Comparison of ENCODE assay signal across 14 cellular contexts in genomic region chr18:2588666-2589344, GRCh38. TPM values are rescaled to one million over a fixed set of nuclear protein-coding genes. Genes with fewer than 3 reads are reported as not detected.
DNase-seq lines count a peak whose midpoint lies in the region; ATAC-seq and TF ChIP-seq lines count a peak whose summit lies in the region.
"Had no signal": no experiment of that assay in that cellular context is flagged by ENCODE, and none has a peak within 500 bp of the region (broad histone marks: within the 10 kb centered on the region; RNA-seq: fewer than 3 reads in every experiment).

No MANE protein-coding gene starts in this region.

- ATAC-seq in foreskin keratinocyte: no peak
- no peak for ATAC-seq in HG03521 (IDR thresholded peaks at IDR 0.05; ENCODE audit: unreplicated experiment)
- ATAC-seq: WTC11 had no signal

- CTCF ChIA-PET in activated CD4-positive, alpha-beta memory T cell treated with anti-CD3 and anti-CD28 coated beads for 36 hours (lab: Charles Lee): interaction anchor here (0.7 to 1.3 kb wide), 2 partner anchors 66 to 1538 kb away, joined by 3 to 4 read pairs; no protein-coding TSS in a partner anchor

- no peaks in the 10 kb centered on the region for H3K36me3 Mint-ChIP-seq in activated naive CD4-positive, alpha-beta T cell treated with anti-CD3 and anti-CD28 coated beads, Interleukin-2, amount 50 U/mL, for 24 hours
- peaks cover 62% of the 10 kb centered on the region for H3K36me3 Mint-ChIP-seq in activated CD4-positive, alpha-beta memory T cell treated with anti-CD3 and anti-CD28 coated beads for 36 hours

- peak overlapping the region; percentile 99 for H3K27ac Mint-ChIP-seq in activated naive CD4-positive, alpha-beta T cell treated with anti-CD3 and anti-CD28 coated beads, Interleukin-2, amount 50 U/mL, for 24 hours
- peak overlapping the region; percentile 79 for H3K27ac Mint-ChIP-seq in activated CD4-positive, alpha-beta memory T cell treated with anti-CD3 and anti-CD28 coated beads for 36 hours
- H3K27ac Mint-ChIP-seq: WTC11 had no signal

- H3K4me1 Mint-ChIP-seq in activated naive CD4-positive, alpha-beta T cell treated with anti-CD3 and anti-CD28 coated beads, Interleukin-2, amount 50 U/mL, for 24 hours: peaks cover 61% of the 10 kb centered on the region
- peaks cover 37% of the 10 kb centered on the region for H3K4me1 Mint-ChIP-seq in activated CD4-positive, alpha-beta memory T cell treated with anti-CD3 and anti-CD28 coated beads for 36 hours (ENCODE audit: low read depth)
- H3K4me1 Mint-ChIP-seq: WTC11 had no signal

- DNase-seq in activated naive CD4-positive, alpha-beta T cell treated with anti-CD3 and anti-CD28 coated beads, Interleukin-2, amount 50 U/mL, for 16 hours: no peak
- no peak for DNase-seq in activated CD4-positive, alpha-beta memory T cell treated with anti-CD3 and anti-CD28 coated beads for 36 hours
- DNase-seq in foreskin keratinocyte (no peak), tibial nerve (ENCODE audit: low spot score in 2 of 2) (no peak), Ammon's horn (ENCODE audit: low spot score) (no peak), NCI-H2227 treated with DMSO at 0.1 percent for 48 hours (lab: John Stamatoyannopoulos, UW) (no peak)
- DNase-seq: cortex of kidney, islet precursor cell, NCI-H1092, NCI-H524, small intestine had no signal

- no peaks in the 10 kb centered on the region for H3K9me3 Mint-ChIP-seq in activated naive CD4-positive, alpha-beta T cell treated with anti-CD3 and anti-CD28 coated beads, Interleukin-2, amount 50 U/mL, for 24 hours
- no peaks in the 10 kb centered on the region for H3K9me3 Mint-ChIP-seq in activated CD4-positive, alpha-beta memory T cell treated with anti-CD3 and anti-CD28 coated beads for 36 hours
- H3K9me3 Mint-ChIP-seq: WTC11 had no signal

- intact Hi-C loops in activated CD4-positive, alpha-beta memory T cell treated with anti-CD3 and anti-CD28 coated beads for 36 hours (cut with micrococcal nuclease): loop anchor here (5.0 kb wide), 2 partner anchors 53 to 68 kb away; partner anchors contain the start of gene SMCHD1

- no peak for TF ChIP-seq POLR2A in tibial nerve (IDR thresholded peaks at IDR 0.05)

- peak overlapping the region; percentile 89 for H3K4me3 Mint-ChIP-seq in activated naive CD4-positive, alpha-beta T cell treated with anti-CD3 and anti-CD28 coated beads, Interleukin-2, amount 50 U/mL, for 24 hours
- peak overlapping the region; percentile 11 for H3K4me3 Mint-ChIP-seq in activated CD4-positive, alpha-beta memory T cell treated with anti-CD3 and anti-CD28 coated beads for 36 hours
- H3K4me3 Mint-ChIP-seq: WTC11 had no signal

- peaks cover 25% of the 10 kb centered on the region for H3K4me1 ChIP-seq in foreskin keratinocyte
- H3K4me1 ChIP-seq in tibial nerve: peaks cover 0 to 10% (median 0%) of the 10 kb centered on the region in 4 donors

- WGBS in tibial nerve, 2 donors: 59 to 66% methylated on average over 5 of the region's 5 CpGs

- no peaks in the 10 kb centered on the region for H3K36me3 ChIP-seq in tibial nerve

- H3K9me3 ChIP-seq in tibial nerve: no peaks in the 10 kb centered on the region

- H3K27ac ChIP-seq in foreskin keratinocyte: peak overlapping the region; percentile 89
- peak overlapping the region; percentile 3 to 65 (median 52) for H3K27ac ChIP-seq in tibial nerve

- POLR2A ChIA-PET in activated CD4-positive, alpha-beta memory T cell treated with anti-CD3 and anti-CD28 coated beads for 36 hours (lab: Charles Lee): interaction anchor here (0.7 to 1.2 kb wide), 2 partner anchors 93 to 941 kb away, joined by 3 to 4 read pairs; no protein-coding TSS in a partner anchor

- TF ChIP-seq CTCF in foreskin keratinocyte (conservative IDR thresholded peaks at IDR 0.05): no peak
- no peak for TF ChIP-seq CTCF in tibial nerve (IDR thresholded peaks at IDR 0.05)

- TF ChIP-seq EP300 in tibial nerve (IDR thresholded peaks at IDR 0.05): no peak

- H3K4me3 ChIP-seq in tibial nerve: peak overlapping the region in 1 of 4 donors; percentile 16

- H3K27me3 ChIP-seq in foreskin keratinocyte (no peaks in the 10 kb centered on the region), tibial nerve (no peaks in the 10 kb centered on the region)

- no peaks in the 10 kb centered on the region for H3K27me3 Mint-ChIP-seq in activated naive CD4-positive, alpha-beta T cell treated with anti-CD3 and anti-CD28 coated beads, Interleukin-2, amount 50 U/mL, for 24 hours
- no peaks in the 10 kb centered on the region for H3K27me3 Mint-ChIP-seq in activated CD4-positive, alpha-beta memory T cell treated with anti-CD3 and anti-CD28 coated beads for 36 hours

RNA-seq across cellular contexts. Expression of gene NDC80, which starts 17.4 kb away (rescaled TPM):
- total RNA-seq in activated CD4-positive, alpha-beta memory T cell treated with anti-CD3 and anti-CD28 coated beads for 36 hours: 10 to 100 TPM; 79.3 to 83.1 TPM
- total RNA-seq in foreskin keratinocyte (27.8 and 34.1 TPM in 2 replicates), tibial nerve (1 to 10 TPM in 3 of 4 donors, under 1 TPM in 1; 0.63 to 3.7 (median 1.4) TPM)
- polyA plus RNA-seq in foreskin keratinocyte: 16.9 and 22.2 TPM in 2 replicates

RNA-seq across cellular contexts. Expression of gene METTL4, which starts 17.5 kb away (rescaled TPM):
- 10 to 100 TPM; 19.6 to 23.0 TPM for total RNA-seq in activated CD4-positive, alpha-beta memory T cell treated with anti-CD3 and anti-CD28 coated beads for 36 hours
- total RNA-seq in foreskin keratinocyte (10.9 and 12.1 TPM in 2 replicates), tibial nerve (10 to 100 TPM in 2 of 4 donors, 1 to 10 TPM in 2; 6.9 to 11.5 (median 9.2) TPM)
- 5.8 and 7.4 TPM in 2 replicates for polyA plus RNA-seq in foreskin keratinocyte
